In genomic region chrX:57451426-57452020, GRCh38 we compare ENCODE assay signal across 18 cellular contexts.
DNase-seq lines count a peak whose midpoint lies in the region; ATAC-seq and TF ChIP-seq lines count a peak whose summit lies in the region.
"Had no signal": no experiment of that assay in that cellular context is flagged by ENCODE, and none has a peak within 500 bp of the region (broad histone marks: within the 10 kb centered on the region; RNA-seq: fewer than 3 reads in every experiment).

No MANE protein-coding gene starts in this region.

- H3K9ac ChIP-seq in PC-3 (ENCODE audit: low read length), result no peak overlapping the region

- H2AFZ ChIP-seq in PC-3 (ENCODE audit: low read length), result no peak overlapping the region

- H3K4me2 ChIP-seq in PC-3 (ENCODE audit: low read length), result no peak overlapping the region

- no peak overlapping the region for H3K27ac ChIP-seq in PC-3 (ENCODE audit: low read length)
- H3K27ac ChIP-seq: C4-2B had no signal

- H3K4me3 Mint-ChIP-seq in Calu3 (ENCODE audit: low read depth, unreplicated experiment), result no peak overlapping the region
- no peak overlapping the region for H3K4me3 Mint-ChIP-seq in T-helper 2 cell treated with Interferon-gamma antibody and Interleukin-4, amounts not matched to agents 5 μg/mL and 100 μg/mL, for 36 hours
- H3K4me3 Mint-ChIP-seq: CD4-positive, alpha-beta T cell; H9 had no signal

- no peak overlapping the region for H3K27ac Mint-ChIP-seq in Calu3 (ENCODE audit: unreplicated experiment)
- H3K27ac Mint-ChIP-seq in T-helper 2 cell treated with Interferon-gamma antibody and Interleukin-4, amounts not matched to agents 5 μg/mL and 100 μg/mL, for 36 hours, result no peak overlapping the region
- H3K27ac Mint-ChIP-seq: CD4-positive, alpha-beta T cell; H9 had no signal

- intact Hi-C loops in PC-3 (cut with micrococcal nuclease) (loop anchor here (10.0 kb wide), 1 partner anchor 647 kb away; no protein-coding TSS in a partner anchor), Calu3 (cut with micrococcal nuclease; ENCODE audit: unreplicated experiment) (no loop called here)

- H3K9me3 Mint-ChIP-seq in Calu3 (ENCODE audit: low read depth, unreplicated experiment), result peaks cover 6% of the 10 kb centered on the region
- no peaks in the 10 kb centered on the region for H3K9me3 Mint-ChIP-seq in T-helper 2 cell treated with Interferon-gamma antibody and Interleukin-4, amounts not matched to agents 5 μg/mL and 100 μg/mL, for 36 hours
- H3K9me3 Mint-ChIP-seq: CD4-positive, alpha-beta T cell had no signal

- no peaks in the 10 kb centered on the region for H3K36me3 Mint-ChIP-seq in Calu3 (ENCODE audit: insufficient read depth, unreplicated experiment)
- H3K36me3 Mint-ChIP-seq in T-helper 2 cell treated with Interferon-gamma antibody and Interleukin-4, amounts not matched to agents 5 μg/mL and 100 μg/mL, for 36 hours (ENCODE audit: low read depth), result no peaks in the 10 kb centered on the region

- H3K4me1 ChIP-seq in PC-3 (ENCODE audit: insufficient read depth, low read length), result peaks cover 8% of the 10 kb centered on the region; the same call in 1 of the 2 replicates
- H3K4me1 ChIP-seq: Caco-2 had no signal

- H3K27me3 Mint-ChIP-seq in Calu3 (ENCODE audit: unreplicated experiment), result no peaks in the 10 kb centered on the region
- H3K27me3 Mint-ChIP-seq in T-helper 2 cell treated with Interferon-gamma antibody and Interleukin-4, amounts not matched to agents 5 μg/mL and 100 μg/mL, for 36 hours (ENCODE audit: low read depth), result no peaks in the 10 kb centered on the region
- H3K27me3 Mint-ChIP-seq: CD4-positive, alpha-beta T cell had no signal

- H3K79me2 ChIP-seq in PC-3 (ENCODE audit: low read length), result no peaks in the 10 kb centered on the region

- H3F3A ChIP-seq in PC-3 (ENCODE audit: low read length, unreplicated experiment), result no peaks in the 10 kb centered on the region

- CTCF ChIA-PET in PC-3 (lab: Charles Lee) (no interaction called here), Calu3 (lab: Charles Lee) (no interaction called here)

- peak; percentile 42 for ATAC-seq in PC-3
- ATAC-seq in left lobe of liver, result peak; percentile 13
- ATAC-seq: GM12878, HepG2 had no signal

- H3K4me3 ChIP-seq in PC-3 (ENCODE audit: low read length), result no peak overlapping the region
- H3K4me3 ChIP-seq: GM12878 had no signal

- TF ChIP-seq CTCF in PC-3 (conservative IDR thresholded peaks at IDR 0.05; ENCODE audit: low read depth, low read length), result no peak
- no peak for TF ChIP-seq CTCF in Calu3 (IDR thresholded peaks at IDR 0.05; ENCODE audit: unreplicated experiment)

- peak; percentile 0 for DNase-seq in HuH-7.5 (ENCODE audit: low spot score)
- no peak for DNase-seq in PC-3
- DNase-seq in dermis microvascular lymphatic vessel endothelial cell (ENCODE audit: low read depth in 2 of 2), result peak; percentile 58 to 77
- DNase-seq in left lobe of liver (ENCODE audit: low spot score), result no peak
- DNase-seq in stimulated activated CD4-positive, alpha-beta T cell treated with anti-CD3 and anti-CD28 coated beads, Interleukin-4, amount 100 ng/mL, for 4 hours, result no peak
- no peak for DNase-seq in Calu3
- DNase-seq in T-helper 2 cell treated with Interferon-gamma antibody and Interleukin-4, amounts not matched to agents 5 μg/mL and 100 μg/mL, for 36 hours (ENCODE audit: low spot score), result no peak
- DNase-seq: ACHN; AML-193; Caco-2; CD4-positive, alpha-beta T cell; DMS153; DND-41; EL; H9 had no signal

- no peaks in the 10 kb centered on the region for H3K9me3 ChIP-seq in PC-3 (ENCODE audit: low read length)
- H3K9me3 ChIP-seq: Caco-2 had no signal

- BruUV-seq in PC-3 (replicated peaks; lab: Mats Ljungman, UMichigan), result no TSS peak
- no TSS peak for BruUV-seq in Calu3 (replicated peaks; lab: Mats Ljungman, UMichigan)

- H3K4me1 Mint-ChIP-seq in Calu3 (ENCODE audit: low read depth, unreplicated experiment), result no peaks in the 10 kb centered on the region
- peaks cover 2% of the 10 kb centered on the region for H3K4me1 Mint-ChIP-seq in T-helper 2 cell treated with Interferon-gamma antibody and Interleukin-4, amounts not matched to agents 5 μg/mL and 100 μg/mL, for 36 hours (ENCODE audit: low read depth)
- H3K4me1 Mint-ChIP-seq: H9 had no signal

- H3K27me3 ChIP-seq in PC-3 (ENCODE audit: low read length), result no peaks in the 10 kb centered on the region

- POLR2A ChIA-PET in PC-3 (lab: Charles Lee; ENCODE audit: unreplicated experiment), result no interaction called here

- no peaks in the 10 kb centered on the region for H3K9me2 ChIP-seq in PC-3 (replicated peaks; ENCODE audit: low read length)

- no peaks in the 10 kb centered on the region for H4K20me1 ChIP-seq in PC-3 (ENCODE audit: low read length)

- no peaks in the 10 kb centered on the region for H3K36me3 ChIP-seq in PC-3 (ENCODE audit: low read depth, low read length)

Comparison
In these comparisons a context has a peak if more than half of its experiments do, and no peak if none do; other contexts are left out.
1. DNase-seq: peak in HuH-7.5 (single experiment) and dermis microvascular lymphatic vessel endothelial cell (2 of 2); none in PC-3 (single experiment), left lobe of liver (single experiment), stimulated activated CD4-positive, alpha-beta T cell treated with anti-CD3 and anti-CD28 coated beads, Interleukin-4, amount 100 ng/mL, for 4 hours (0 of 2), Calu3 (single experiment) and T-helper 2 cell treated with Interferon-gamma antibody and Interleukin-4, amounts not matched to agents 5 μg/mL and 100 μg/mL, for 36 hours (single experiment).